Comparison of ENCODE assay signal across 10 cellular contexts in the genomic region with DNA sequence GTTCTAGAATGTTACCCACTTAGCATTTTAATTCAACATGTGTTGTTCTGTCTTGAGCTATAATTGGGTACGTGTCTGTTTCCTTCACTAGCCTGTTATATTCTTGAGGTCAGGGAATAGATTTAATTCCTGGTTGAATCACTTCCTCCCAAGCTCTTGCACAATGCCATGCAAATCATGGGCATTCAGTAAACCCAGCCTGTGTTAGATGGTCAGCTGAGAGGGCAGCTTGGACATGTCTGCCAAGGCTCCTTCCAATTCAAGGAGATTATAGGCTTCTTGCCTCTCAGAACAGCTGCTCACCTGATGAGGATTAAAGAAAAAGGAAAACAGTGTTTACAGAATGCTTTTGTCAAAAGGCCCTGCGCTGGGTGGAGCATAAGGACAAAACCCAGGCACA. TPM values are rescaled to one million over a fixed set of nuclear protein-coding genes. Genes with fewer than 3 reads are reported as not detected.
DNase-seq lines count a peak whose midpoint lies in the region; ATAC-seq and TF ChIP-seq lines count a peak whose summit lies in the region.
"Had no signal": no experiment of that assay in that cellular context is flagged by ENCODE, and none has a peak within 500 bp of the region (broad histone marks: within the 10 kb centered on the region; RNA-seq: fewer than 3 reads in every experiment).

No MANE protein-coding gene starts in this region.

- ATAC-seq in left ventricle myocardium superior (no peak), left lung (peak; percentile 78), GM19328 (IDR thresholded peaks at IDR 0.05; ENCODE audit: unreplicated experiment) (no peak), HG02759 (IDR thresholded peaks at IDR 0.05; ENCODE audit: unreplicated experiment) (no peak)
- ATAC-seq: body of pancreas had no signal

- H3K36me3 ChIP-seq in left ventricle myocardium inferior (peaks cover 4% of the 10 kb centered on the region), left lung (no peaks in the 10 kb centered on the region)

- no peaks in the 10 kb centered on the region for H3K36me3 Mint-ChIP-seq in brain

- no peaks in the 10 kb centered on the region for H3K9me3 Mint-ChIP-seq in brain
- H3K9me3 Mint-ChIP-seq: memory B cell had no signal

- H3K4me1 ChIP-seq in left ventricle myocardium inferior (peaks cover 69% of the 10 kb centered on the region), left lung (peaks cover 6 to 32% of the 10 kb centered on the region in 2 donors)

- no peak for DNase-seq in left ventricle myocardium inferior
- no peak for DNase-seq in left ventricle myocardium superior
- DNase-seq in left lung = no peak
- no peak for DNase-seq in activated CD4-positive, alpha-beta T cell treated with anti-CD3 and anti-CD28 coated beads, Interleukin-2, amount 50 U/mL, for 4 hours
- DNase-seq in NCI-H1048 (lab: John Stamatoyannopoulos, UW) = no peak

- H3K27me3 ChIP-seq in left ventricle myocardium inferior (ENCODE audit: low read depth) (no peaks in the 10 kb centered on the region), left lung (peaks cover 0 to 7% of the 10 kb centered on the region in 2 donors)
- H3K27me3 ChIP-seq: body of pancreas had no signal

- no peaks in the 10 kb centered on the region for H3K9me3 ChIP-seq in left ventricle myocardium inferior (replicated peaks)
- no peaks in the 10 kb centered on the region for H3K9me3 ChIP-seq in left lung
- H3K9me3 ChIP-seq: body of pancreas had no signal

- TF ChIP-seq CTCF in left ventricle myocardium inferior (IDR thresholded peaks at IDR 0.05; ENCODE audit: borderline replicate concordance) (no peak), brain (conservative IDR thresholded peaks at IDR 0.05) (no peak), left lung (IDR thresholded peaks at IDR 0.05) (no peak)

- H3K4me1 Mint-ChIP-seq in brain = peaks cover 50% of the 10 kb centered on the region
- H3K4me1 Mint-ChIP-seq: memory B cell had no signal

- no peaks in the 10 kb centered on the region for H3K27me3 Mint-ChIP-seq in brain

- H3K27ac ChIP-seq in left ventricle myocardium inferior (replicated peaks) = peak overlapping the region; percentile 25
- H3K27ac ChIP-seq in left lung = peak overlapping the region in 1 of 2 donors; percentile 38
- H3K27ac ChIP-seq: body of pancreas had no signal

- peak overlapping the region; percentile 82 to 99 (median 92) for H3K27ac Mint-ChIP-seq in brain
- H3K27ac Mint-ChIP-seq: memory B cell had no signal

- intact Hi-C loops in left ventricle myocardium inferior (cut with micrococcal nuclease) (no loop called here), left ventricle myocardium superior (cut with micrococcal nuclease) (no loop called here), left lung (cut with DNase I) (no loop called here)

- peak overlapping the region in 1 of 5 experiments; percentile 67 for H3K4me3 Mint-ChIP-seq in brain
- H3K4me3 Mint-ChIP-seq: memory B cell had no signal

- no peak overlapping the region for H3K4me3 ChIP-seq in left ventricle myocardium inferior
- H3K4me3 ChIP-seq in left lung = no peak overlapping the region
- H3K4me3 ChIP-seq: body of pancreas had no signal

RNA-seq across cellular contexts. Expression of a gene that starts 12.6 kb away (rescaled TPM):
- total RNA-seq in left ventricle myocardium inferior (146 TPM), left ventricle myocardium superior (247 TPM), left lung (10 to 100 TPM; 14.9 to 31.4 TPM)
- polyA plus RNA-seq in brain (ENCODE audit: insufficient read depth, low read depth, low replicate concordance) = 16.9 TPM

RNA-seq across cellular contexts. Expression of a gene that starts 27.0 kb away (rescaled TPM):
- total RNA-seq in left ventricle myocardium inferior = 24.2 TPM
- total RNA-seq in left ventricle myocardium superior = 28.2 TPM
- 64.2 TPM for polyA plus RNA-seq in brain (ENCODE audit: insufficient read depth, low read depth, low replicate concordance)
- total RNA-seq in left lung = 10 to 100 TPM; 57.2 to 69.0 TPM

RNA-seq across cellular contexts. Expression of a gene that starts 38.0 kb away (rescaled TPM):
- 31.5 TPM for total RNA-seq in left ventricle myocardium inferior
- 32.8 TPM for total RNA-seq in left ventricle myocardium superior
- polyA plus RNA-seq in brain (ENCODE audit: insufficient read depth, low read depth, low replicate concordance) = 7.1 TPM
- 10 to 100 TPM; 46.9 to 50.2 TPM for total RNA-seq in left lung

RNA-seq across cellular contexts. Expression of a gene that starts 56.9 kb away (rescaled TPM):
- total RNA-seq in left ventricle myocardium inferior = 585 TPM
- 822 TPM for total RNA-seq in left ventricle myocardium superior
- 265 TPM for polyA plus RNA-seq in brain (ENCODE audit: insufficient read depth, low read depth, low replicate concordance)
- total RNA-seq in left lung = 100 to 1,000 TPM; 379 to 688 TPM
